In the genomic region with DNA sequence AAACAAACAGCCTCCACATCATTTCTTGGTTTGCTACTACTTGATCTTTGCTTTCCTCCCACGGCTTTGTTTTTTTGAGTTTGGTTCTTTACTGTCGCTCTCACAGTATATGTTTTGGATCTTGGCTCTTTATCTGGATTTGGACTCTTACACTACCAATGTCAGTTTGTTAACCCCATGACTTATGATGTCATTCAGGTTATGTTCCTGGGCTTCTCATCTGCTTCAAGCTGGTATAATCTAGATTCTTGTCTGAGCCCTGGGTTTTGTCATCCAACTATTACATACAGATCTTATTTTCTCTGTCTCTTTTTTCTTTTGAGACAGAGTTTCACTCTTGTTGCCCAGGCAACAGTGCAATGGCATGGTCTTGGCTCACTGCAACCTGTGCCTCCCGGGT, we compare ENCODE assay signal across 33 cellular contexts.
"Had no signal": no experiment of that assay in that cellular context is flagged by ENCODE, and none has a peak within 500 bp of the region (broad histone marks: within the 10 kb centered on the region; RNA-seq: fewer than 3 reads in every experiment).

No MANE protein-coding gene starts in this region.

- H3K36me3 Mint-ChIP-seq: activated CD4-positive, alpha-beta memory T cell treated with anti-CD3 and anti-CD28 coated beads for 36 hours; activated CD8-positive, alpha-beta memory T cell treated with anti-CD3 and anti-CD28 coated beads, Interleukin-2, amount 10 ng/mL, durations not matched to agents 7 days and 5 days; activated naive CD4-positive, alpha-beta T cell treated with anti-CD3 and anti-CD28 coated beads, Interleukin-2, amount 50 U/mL, for 72 hours; activated naive CD8-positive, alpha-beta T cell treated with anti-CD3 and anti-CD28 coated beads, Interleukin-2, amount 10 ng/mL, durations not matched to agents 7 days and 5 days; T-cell had no signal

- H3K9me3 Mint-ChIP-seq: activated B cell treated with CpG ODN at 0.5 μM for 24 hours; activated CD4-positive, alpha-beta memory T cell treated with anti-CD3 and anti-CD28 coated beads for 36 hours; activated naive CD4-positive, alpha-beta T cell treated with anti-CD3 and anti-CD28 coated beads, Interleukin-2, amount 50 U/mL, for 72 hours; activated naive CD8-positive, alpha-beta T cell treated with anti-CD3 and anti-CD28 coated beads, Interleukin-2, amount 10 ng/mL, durations not matched to agents 7 days and 5 days; activated T-cell treated with anti-CD3 and anti-CD28 coated beads, Interleukin-2, amount 50 U/mL, for 24 hours; activated T-helper 17 cell treated with anti-CD3 and anti-CD28 coated beads, Interleukin-2, amount 50 U/mL, for 72 hours; central memory CD8-positive, alpha-beta T cell; effector memory CD8-positive, alpha-beta T cell; T-cell; T-helper 1 cell treated with Interleukin-12 subunit alpha and Interleukin-12 subunit beta and Interleukin-4 antibody, amounts not matched to agents 30 μg/mL and 1 μg/mL, for 36 hours; T-helper 2 cell treated with Interferon-gamma antibody and Interleukin-4, amounts not matched to agents 5 μg/mL and 100 μg/mL, for 36 hours had no signal

- H3K27ac Mint-ChIP-seq: activated B cell treated with CpG ODN at 0.5 μM for 24 hours; activated CD4-positive, alpha-beta memory T cell treated with anti-CD3 and anti-CD28 coated beads for 36 hours; activated CD8-positive, alpha-beta memory T cell treated with anti-CD3 and anti-CD28 coated beads, Interleukin-2, amount 10 ng/mL, durations not matched to agents 7 days and 5 days; activated CD8-positive, alpha-beta T cell treated with anti-CD3 and anti-CD28 coated beads, Interleukin-2, amount 10 ng/mL, durations not matched to agents 7 days and 5 days; activated naive CD4-positive, alpha-beta T cell treated with anti-CD3 and anti-CD28 coated beads, Interleukin-2, amount 50 U/mL, for 72 hours; activated naive CD8-positive, alpha-beta T cell treated with anti-CD3 and anti-CD28 coated beads, Interleukin-2, amount 10 ng/mL, durations not matched to agents 7 days and 5 days; activated T-cell treated with anti-CD3 and anti-CD28 coated beads, Interleukin-2, amount 50 U/mL, for 24 hours; activated T-helper 17 cell treated with anti-CD3 and anti-CD28 coated beads, Interleukin-2, amount 50 U/mL, for 72 hours; effector memory CD8-positive, alpha-beta T cell; T-cell; T-helper 1 cell treated with Interleukin-12 subunit alpha and Interleukin-12 subunit beta and Interleukin-4 antibody, amounts not matched to agents 30 μg/mL and 1 μg/mL, for 36 hours; T-helper 2 cell treated with Interferon-gamma antibody and Interleukin-4, amounts not matched to agents 5 μg/mL and 100 μg/mL, for 36 hours had no signal

- ATAC-seq: activated CD4-positive, CD25-positive, alpha-beta regulatory T cell treated with anti-CD3 and anti-CD28 coated beads, Interleukin-2, amount 50 U/mL, for 24 hours; activated CD8-positive, alpha-beta memory T cell treated with anti-CD3 and anti-CD28 coated beads, Interleukin-2, amount 10 ng/mL, durations not matched to agents 7 days and 5 days; activated CD8-positive, alpha-beta T cell treated with anti-CD3 and anti-CD28 coated beads, Interleukin-2, amount 10 ng/mL, durations not matched to agents 7 days and 5 days; activated T-helper 17 cell treated with anti-CD3 and anti-CD28 coated beads, Interleukin-2, amount 50 U/mL, for 72 hours; effector memory CD8-positive, alpha-beta T cell; foreskin keratinocyte; gastrocnemius medialis; heart left ventricle had no signal

- H3K4me1 ChIP-seq: ascending aorta, esophagus muscularis mucosa, foreskin keratinocyte, gastrocnemius medialis, heart left ventricle had no signal

- H3K4me3 Mint-ChIP-seq: activated B cell treated with CpG ODN at 0.5 μM for 24 hours; activated CD4-positive, alpha-beta memory T cell treated with anti-CD3 and anti-CD28 coated beads for 36 hours; activated CD8-positive, alpha-beta memory T cell treated with anti-CD3 and anti-CD28 coated beads, Interleukin-2, amount 10 ng/mL, durations not matched to agents 7 days and 5 days; activated CD8-positive, alpha-beta T cell treated with anti-CD3 and anti-CD28 coated beads, Interleukin-2, amount 10 ng/mL, durations not matched to agents 7 days and 5 days; activated naive CD8-positive, alpha-beta T cell treated with anti-CD3 and anti-CD28 coated beads, Interleukin-2, amount 10 ng/mL, durations not matched to agents 7 days and 5 days; activated T-cell treated with anti-CD3 and anti-CD28 coated beads, Interleukin-2, amount 50 U/mL, for 24 hours; activated T-helper 17 cell treated with anti-CD3 and anti-CD28 coated beads, Interleukin-2, amount 50 U/mL, for 72 hours; central memory CD8-positive, alpha-beta T cell; effector memory CD8-positive, alpha-beta T cell; T-helper 1 cell treated with Interleukin-12 subunit alpha and Interleukin-12 subunit beta and Interleukin-4 antibody, amounts not matched to agents 30 μg/mL and 1 μg/mL, for 36 hours; T-helper 2 cell treated with Interferon-gamma antibody and Interleukin-4, amounts not matched to agents 5 μg/mL and 100 μg/mL, for 36 hours had no signal

- H3K4me3 ChIP-seq: ascending aorta, coronary artery, esophagus muscularis mucosa, gastrocnemius medialis, heart left ventricle had no signal

- H3K4me1 Mint-ChIP-seq: activated B cell treated with CpG ODN at 0.5 μM for 24 hours; activated CD8-positive, alpha-beta memory T cell treated with anti-CD3 and anti-CD28 coated beads, Interleukin-2, amount 10 ng/mL, durations not matched to agents 7 days and 5 days; activated naive CD8-positive, alpha-beta T cell treated with anti-CD3 and anti-CD28 coated beads, Interleukin-2, amount 10 ng/mL, durations not matched to agents 7 days and 5 days; activated T-helper 17 cell treated with anti-CD3 and anti-CD28 coated beads, Interleukin-2, amount 50 U/mL, for 72 hours; central memory CD8-positive, alpha-beta T cell had no signal

- H3K36me3 ChIP-seq: ascending aorta, brain microvascular endothelial cell, esophagus muscularis mucosa, gastrocnemius medialis, heart left ventricle, WERI-Rb-1 had no signal

- H3K27me3 Mint-ChIP-seq: activated B cell treated with CpG ODN at 0.5 μM for 24 hours; activated CD4-positive, alpha-beta memory T cell treated with anti-CD3 and anti-CD28 coated beads for 36 hours; activated CD8-positive, alpha-beta memory T cell treated with anti-CD3 and anti-CD28 coated beads, Interleukin-2, amount 10 ng/mL, durations not matched to agents 7 days and 5 days; activated naive CD8-positive, alpha-beta T cell treated with anti-CD3 and anti-CD28 coated beads, Interleukin-2, amount 10 ng/mL, durations not matched to agents 7 days and 5 days; central memory CD8-positive, alpha-beta T cell had no signal

- H3K9me3 ChIP-seq: ascending aorta, esophagus muscularis mucosa, gastrocnemius medialis, heart left ventricle had no signal

- H3K27ac ChIP-seq: ascending aorta, brain microvascular endothelial cell, coronary artery, esophagus muscularis mucosa, foreskin keratinocyte, gastrocnemius medialis, heart left ventricle, WERI-Rb-1 had no signal

- DNase-seq: activated B cell treated with CpG ODN at 0.5 μM for 24 hours; activated CD4-positive, alpha-beta memory T cell treated with anti-CD3 and anti-CD28 coated beads for 36 hours; activated CD4-positive, alpha-beta T cell treated with anti-CD3 and anti-CD28 coated beads, Interleukin-2, amount 50 U/mL, for 1 hour; activated CD8-positive, alpha-beta memory T cell treated with anti-CD3 and anti-CD28 coated beads, Interleukin-2, amount 10 ng/mL, durations not matched to agents 7 days and 5 days; activated CD8-positive, alpha-beta memory T cell treated with anti-CD3 and anti-CD28 coated beads, Interleukin-2, amount 50 U/mL, for 4 hours; activated CD8-positive, alpha-beta T cell treated with anti-CD3 and anti-CD28 coated beads, Interleukin-2, amount 10 ng/mL, durations not matched to agents 7 days and 5 days; activated effector memory CD4-positive, alpha-beta T cell treated with Interleukin-2 at 50 U/mL for 16 hours; activated gamma-delta T cell treated with Interleukin-2 at 50 U/mL for 16 hours; activated naive CD4-positive, alpha-beta T cell treated with Interleukin-2 at 50 U/mL for 16 hours; activated naive CD8-positive, alpha-beta T cell treated with anti-CD3 and anti-CD28 coated beads, Interleukin-2, amount 10 ng/mL, durations not matched to agents 7 days and 5 days; activated T-cell treated with anti-CD3 and anti-CD28 coated beads, Interleukin-2, amount 50 U/mL, for 24 hours; brain microvascular endothelial cell; dermis blood vessel endothelial cell; effector CD4-positive, alpha-beta T cell; effector memory CD8-positive, alpha-beta T cell; erythroblast; foreskin keratinocyte; gastrocnemius medialis; glutamatergic neuron; heart left ventricle; SW 1271; T-cell; T1000; WERI-Rb-1 had no signal

- H3K27me3 ChIP-seq: ascending aorta, brain microvascular endothelial cell, esophagus muscularis mucosa, foreskin keratinocyte, gastrocnemius medialis, heart left ventricle had no signal
